1 cellular context compared by ENCODE assay signal in genomic region chr3:193844472-193844871, GRCh38.
TF ChIP-seq lines count a peak whose summit lies in the region.

No MANE protein-coding gene starts in this region.

TF ChIP-seq in K562, 482 proteins besides CTCF, POLR2A, EP300 and RAD21 (continued from another document):
- TF ChIP-seq ZNF407 (IDR thresholded peaks at IDR 0.05; ENCODE audit: low read depth) (no peak), TRIM24 (IDR thresholded peaks at IDR 0.05) (peak; percentile 41 to 75; a peak in 2 of 4 replicates), CBX1 (IDR thresholded peaks at IDR 0.05; ENCODE audit: low read depth) (no peak), ZBTB8A (IDR thresholded peaks at IDR 0.05; ENCODE audit: partially characterized antibody) (no peak), ZNF212 (CRISPR knock-in tag; IDR thresholded peaks at IDR 0.05) (no peak), CBX3 (IDR thresholded peaks at IDR 0.05; ENCODE audit: borderline replicate concordance in 1 of 2, low read length in 2 of 2) (peak in 1 of 2 experiments; percentile 82; a peak in 2 of 3 replicates), RBM14 (IDR thresholded peaks at IDR 0.05; ENCODE audit: borderline replicate concordance, insufficient read depth, low read depth, low read length) (no peak), BRF2 (IDR thresholded peaks at IDR 0.05; ENCODE audit: borderline replicate concordance, insufficient read depth, insufficient read length) (no peak), MTF1 (CRISPR knock-in tag; IDR thresholded peaks at IDR 0.05; ENCODE audit: borderline replicate concordance) (no peak)
TF ChIP-seq in K562: peak in this region for 4.
